In the genomic region with DNA sequence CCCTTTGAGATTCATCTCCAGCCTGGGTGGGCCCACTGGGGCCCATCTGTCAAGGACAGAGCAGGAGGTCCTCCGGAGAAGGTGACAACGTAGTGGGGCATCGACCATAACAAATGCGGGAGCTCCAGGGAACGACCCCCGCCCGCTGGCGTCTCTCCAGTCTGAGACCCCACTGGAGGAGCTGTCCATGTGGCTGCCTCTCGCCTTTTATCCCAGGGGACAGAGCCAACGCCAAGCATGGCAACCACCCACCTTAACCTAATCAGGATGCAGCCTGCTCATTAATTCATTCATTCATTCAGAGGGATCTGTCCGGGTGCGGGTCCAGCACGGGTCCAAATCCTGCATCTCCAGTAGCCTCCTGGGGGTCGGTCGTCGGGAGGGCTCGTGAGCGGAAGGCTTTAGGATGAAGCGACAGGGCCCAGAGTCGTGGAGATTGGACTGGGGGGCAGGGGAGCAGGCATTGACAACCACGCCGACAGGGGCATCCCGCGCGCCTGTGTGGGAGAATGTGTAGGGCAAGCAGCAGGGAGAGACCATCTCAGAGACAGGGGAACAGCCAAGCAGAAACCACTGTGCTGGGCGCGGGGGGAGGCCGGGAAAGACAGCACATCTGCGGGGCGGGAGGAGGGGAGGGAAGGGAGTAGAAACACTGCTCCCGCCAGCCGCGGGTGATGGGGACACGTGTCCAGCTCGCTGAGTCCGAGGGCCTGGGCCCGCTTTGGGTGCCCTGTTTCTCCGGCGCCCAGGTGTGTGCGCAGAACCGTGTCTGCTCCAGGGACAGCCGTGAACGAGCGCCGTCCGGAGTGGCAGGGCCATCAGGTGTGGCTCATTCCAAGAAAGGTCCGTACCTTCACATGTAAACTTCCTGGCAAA, we compare ENCODE assay signal across 14 cellular contexts. TPM values are rescaled to one million over a fixed set of nuclear protein-coding genes. Genes with fewer than 3 reads are reported as not detected.
DNase-seq lines count a peak whose midpoint lies in the region; ATAC-seq and TF ChIP-seq lines count a peak whose summit lies in the region.
"Had no signal": no experiment of that assay in that cellular context is flagged by ENCODE, and none has a peak within 500 bp of the region (broad histone marks: within the 10 kb centered on the region; RNA-seq: fewer than 3 reads in every experiment).

No MANE protein-coding gene starts in this region.

- H3K9ac ChIP-seq in HUES48 (ENCODE audit: low read depth, low read length), result no peak overlapping the region

- H3K4me3 Mint-ChIP-seq in CD4-positive, alpha-beta T cell, result peak overlapping the region; percentile 78
- H3K4me3 Mint-ChIP-seq in naive thymus-derived CD8-positive, alpha-beta T cell, result peak overlapping the region in 6 of 10 donors; percentile 4 to 76 (median 52)

- no peaks in the 10 kb centered on the region for H3K9me3 Mint-ChIP-seq in CD4-positive, alpha-beta T cell
- no peaks in the 10 kb centered on the region for H3K9me3 Mint-ChIP-seq in naive thymus-derived CD8-positive, alpha-beta T cell
- H3K9me3 Mint-ChIP-seq: activated B cell treated with CpG ODN at 0.5 μM for 24 hours had no signal

- no peak for DNase-seq in CD4-positive, alpha-beta T cell
- no peak for DNase-seq in naive thymus-derived CD8-positive, alpha-beta T cell
- DNase-seq in HCEC 1CT (no peak), ureter (ENCODE audit: low spot score) (no peak), sciatic nerve (ENCODE audit: low spot score) (no peak)
- DNase-seq: activated B cell treated with CpG ODN at 0.5 μM for 24 hours, mesenchymal stem cell, NCI-H2171 treated with DMSO at 0.1 percent for 48 hours had no signal

- no peak overlapping the region for H3K27ac Mint-ChIP-seq in CD4-positive, alpha-beta T cell
- peak overlapping the region in 1 of 10 donors; percentile 24 for H3K27ac Mint-ChIP-seq in naive thymus-derived CD8-positive, alpha-beta T cell
- H3K27ac Mint-ChIP-seq: activated B cell treated with CpG ODN at 0.5 μM for 24 hours had no signal

- H3K9me3 ChIP-seq in CD4-positive, alpha-beta T cell (ENCODE audit: control insufficient read depth, low read length), result no peaks in the 10 kb centered on the region
- peaks cover 4% of the 10 kb centered on the region; the same call in 1 of the 2 replicates for H3K9me3 ChIP-seq in HUES48 (ENCODE audit: control insufficient read depth, insufficient read depth, low read length)
- H3K9me3 ChIP-seq in ectodermal cell (ENCODE audit: control insufficient read depth, low read length), result no peaks in the 10 kb centered on the region
- H3K9me3 ChIP-seq: prostate gland, upper lobe of left lung had no signal

- H3K27me3 ChIP-seq in CD4-positive, alpha-beta T cell (ENCODE audit: control insufficient read depth, insufficient read depth, low read length), result peaks cover 6% of the 10 kb centered on the region
- H3K27me3 ChIP-seq in HUES48 (ENCODE audit: control insufficient read depth, insufficient read depth, low read length) (peaks cover 73% of the 10 kb centered on the region), ectodermal cell (ENCODE audit: control insufficient read depth, insufficient read depth, low read length, poor library complexity, severe bottlenecking) (peaks cover 92% of the 10 kb centered on the region)
- H3K27me3 ChIP-seq: upper lobe of left lung had no signal

- no peak for TF ChIP-seq CTCF in CD4-positive, alpha-beta T cell (IDR thresholded peaks at IDR 0.05)

- POLR2A ChIA-PET in CD4-positive, alpha-beta T cell (lab: Charles Lee), result no interaction called here
- POLR2A ChIA-PET in naive thymus-derived CD8-positive, alpha-beta T cell (lab: Charles Lee), result no interaction called here

- H3K27me3 Mint-ChIP-seq in CD4-positive, alpha-beta T cell, result peaks cover 19% of the 10 kb centered on the region
- H3K27me3 Mint-ChIP-seq in naive thymus-derived CD8-positive, alpha-beta T cell, result peaks cover 0 to 19% (median 10%) of the 10 kb centered on the region in 5 donors
- H3K27me3 Mint-ChIP-seq: activated B cell treated with CpG ODN at 0.5 μM for 24 hours had no signal

- intact Hi-C loops in CD4-positive, alpha-beta T cell (cut with DNase I, micrococcal nuclease), result loop anchor here in 1 of 2 experiments (2.0 kb wide), 1 partner anchor 20 kb away; no protein-coding TSS in a partner anchor
- intact Hi-C loops in sciatic nerve (cut with DNase I), result no loop called here

- CTCF ChIA-PET in CD4-positive, alpha-beta T cell (lab: Charles Lee), result no interaction called here

- H3K4me1 ChIP-seq in HUES48 (ENCODE audit: control insufficient read depth, insufficient read depth, low read length) (no peaks in the 10 kb centered on the region; the same call in 1 of the 2 replicates), ectodermal cell (ENCODE audit: control insufficient read depth, insufficient read depth, low read length) (no peaks in the 10 kb centered on the region)
- H3K4me1 ChIP-seq: prostate gland had no signal

- ATAC-seq in CD4-positive, alpha-beta T cell (ENCODE audit: poor library complexity), result no peak
- ATAC-seq in naive thymus-derived CD8-positive, alpha-beta T cell, result no peak
- ATAC-seq in GM19452 (IDR thresholded peaks at IDR 0.05; ENCODE audit: unreplicated experiment), result no peak
- ATAC-seq in sciatic nerve, result no peak
- ATAC-seq: SK-N-SH treated with all-trans-retinoic acid at 6 μM for 48 hours had no signal

- peak overlapping the region; percentile 23; the same call in 1 of the 2 replicates for H3K4me3 ChIP-seq in HUES48 (ENCODE audit: low read depth, low read length)
- peak overlapping the region; percentile 16 for H3K4me3 ChIP-seq in ectodermal cell (ENCODE audit: insufficient read depth, low read depth, low read length)
- H3K4me3 ChIP-seq: prostate gland had no signal

- no peaks in the 10 kb centered on the region for H3K36me3 Mint-ChIP-seq in CD4-positive, alpha-beta T cell (ENCODE audit: low read depth)
- H3K36me3 Mint-ChIP-seq in naive thymus-derived CD8-positive, alpha-beta T cell, result no peaks in the 10 kb centered on the region

- no peak overlapping the region for H3K27ac ChIP-seq in CD4-positive, alpha-beta T cell (ENCODE audit: low read depth, low read length)
- H3K27ac ChIP-seq in HUES48 (ENCODE audit: low read depth, low read length), result no peak overlapping the region
- H3K27ac ChIP-seq in ectodermal cell (ENCODE audit: insufficient read depth, low read depth, low read length, poor library complexity, severe bottlenecking), result no peak overlapping the region
- H3K27ac ChIP-seq: prostate gland, upper lobe of left lung had no signal

- WGBS in ectodermal cell, 2 experiments, result 21 to 23% methylated on average over 47 of the region's 47 CpGs

- H3K4me1 Mint-ChIP-seq in CD4-positive, alpha-beta T cell (ENCODE audit: low read depth), result peaks cover 11% of the 10 kb centered on the region
- peaks cover 3 to 12% (median 6%) of the 10 kb centered on the region in 4 donors for H3K4me1 Mint-ChIP-seq in naive thymus-derived CD8-positive, alpha-beta T cell

- H3K36me3 ChIP-seq in HUES48 (ENCODE audit: control insufficient read depth, insufficient read depth, low read length) (no peaks in the 10 kb centered on the region), ectodermal cell (ENCODE audit: control insufficient read depth, insufficient read depth, low read length) (no peaks in the 10 kb centered on the region)
- H3K36me3 ChIP-seq: prostate gland, upper lobe of left lung had no signal

RNA-seq across cellular contexts. Expression of a gene that starts 1.9 kb away (rescaled TPM):
- under 1 TPM; 0.33 to 0.61 TPM for total RNA-seq in CD4-positive, alpha-beta T cell
- 0.57 TPM for polyA plus RNA-seq in ectodermal cell (2013, experiment 1 of 4)
- polyA plus RNA-seq in ectodermal cell (2013, experiment 2 of 4), result 0.59 TPM
- 0.53 TPM for polyA plus RNA-seq in ectodermal cell (2013, experiment 3 of 4)
- 0.57 TPM for polyA plus RNA-seq in ectodermal cell (2013, experiment 4 of 4)
- under 1 TPM; 0.13 to 0.19 TPM for total RNA-seq in naive thymus-derived CD8-positive, alpha-beta T cell
- polyA plus RNA-seq in naive thymus-derived CD8-positive, alpha-beta T cell, result under 1 TPM in 2 of 3 donors, not detected in 1; 0.32 to 0.55 TPM
- total RNA-seq in ureter (16.3 TPM), sciatic nerve (5.4 TPM)

RNA-seq across cellular contexts. Expression of a gene that starts 24.4 kb away (rescaled TPM):
- 10 to 100 TPM; 41.4 to 44.6 TPM for total RNA-seq in CD4-positive, alpha-beta T cell
- 107 TPM for polyA plus RNA-seq in ectodermal cell (2013, experiment 1 of 4)
- polyA plus RNA-seq in ectodermal cell (2013, experiment 2 of 4), result 116 TPM
- 87.6 TPM for polyA plus RNA-seq in ectodermal cell (2013, experiment 3 of 4)
- 95.4 TPM for polyA plus RNA-seq in ectodermal cell (2013, experiment 4 of 4)
- 10 to 100 TPM; 80.5 to 86.4 TPM for total RNA-seq in naive thymus-derived CD8-positive, alpha-beta T cell
- 10 to 100 TPM; 54.9 to 87.0 (median 70.8) TPM for polyA plus RNA-seq in naive thymus-derived CD8-positive, alpha-beta T cell
- total RNA-seq in ureter, result 80.9 TPM
- total RNA-seq in sciatic nerve, result 39.9 TPM
